In the genomic region with DNA sequence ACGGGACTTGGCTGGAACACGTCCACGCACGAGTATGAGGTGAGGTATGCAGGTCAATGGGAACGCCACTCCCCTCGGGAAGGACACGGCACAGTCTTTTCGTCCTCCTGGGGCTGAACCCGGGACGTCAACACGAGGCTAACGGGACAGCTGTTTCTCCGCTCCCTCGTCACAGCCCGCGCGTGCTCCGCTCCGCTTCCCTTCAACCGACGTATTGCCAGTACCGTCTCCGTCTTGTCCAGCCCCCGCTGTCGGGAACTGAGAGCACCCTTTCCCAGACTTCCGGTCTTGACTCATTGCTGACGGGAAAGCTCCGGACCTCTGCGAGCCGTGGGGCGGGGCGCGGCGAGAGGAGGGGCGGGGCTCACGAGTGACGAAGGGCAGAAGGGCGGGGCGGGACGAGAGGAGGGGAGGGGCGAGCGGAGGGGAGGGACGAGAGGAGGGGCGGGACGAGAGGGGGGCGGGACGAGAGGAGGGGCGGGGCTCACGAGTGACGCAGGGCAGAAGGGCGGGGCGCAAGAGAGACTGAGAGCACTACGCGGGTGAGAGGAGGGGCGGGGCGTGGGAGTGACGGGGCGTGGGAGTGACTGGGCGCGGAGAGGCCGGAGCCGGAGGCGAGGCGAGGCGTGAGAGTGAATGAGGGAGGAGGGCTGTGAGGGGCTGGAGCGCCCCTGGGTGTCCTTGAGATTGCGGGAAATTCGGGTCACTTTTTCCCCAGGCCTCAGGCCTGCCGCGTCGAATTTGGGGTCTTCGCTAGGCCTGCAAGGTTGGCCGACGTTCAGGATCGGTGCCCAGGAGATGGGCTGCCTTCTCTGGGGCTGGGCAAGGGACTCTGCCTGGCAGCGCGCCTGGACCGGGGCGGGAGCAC, we compare ENCODE assay signal across 1 cellular context.
TF ChIP-seq lines count a peak whose summit lies in the region.

No MANE protein-coding gene starts in this region.

TF ChIP-seq in K562, 482 proteins besides CTCF, POLR2A, EP300 and RAD21 (continued from another document and continues in another):
- TF ChIP-seq, protein P1, sequence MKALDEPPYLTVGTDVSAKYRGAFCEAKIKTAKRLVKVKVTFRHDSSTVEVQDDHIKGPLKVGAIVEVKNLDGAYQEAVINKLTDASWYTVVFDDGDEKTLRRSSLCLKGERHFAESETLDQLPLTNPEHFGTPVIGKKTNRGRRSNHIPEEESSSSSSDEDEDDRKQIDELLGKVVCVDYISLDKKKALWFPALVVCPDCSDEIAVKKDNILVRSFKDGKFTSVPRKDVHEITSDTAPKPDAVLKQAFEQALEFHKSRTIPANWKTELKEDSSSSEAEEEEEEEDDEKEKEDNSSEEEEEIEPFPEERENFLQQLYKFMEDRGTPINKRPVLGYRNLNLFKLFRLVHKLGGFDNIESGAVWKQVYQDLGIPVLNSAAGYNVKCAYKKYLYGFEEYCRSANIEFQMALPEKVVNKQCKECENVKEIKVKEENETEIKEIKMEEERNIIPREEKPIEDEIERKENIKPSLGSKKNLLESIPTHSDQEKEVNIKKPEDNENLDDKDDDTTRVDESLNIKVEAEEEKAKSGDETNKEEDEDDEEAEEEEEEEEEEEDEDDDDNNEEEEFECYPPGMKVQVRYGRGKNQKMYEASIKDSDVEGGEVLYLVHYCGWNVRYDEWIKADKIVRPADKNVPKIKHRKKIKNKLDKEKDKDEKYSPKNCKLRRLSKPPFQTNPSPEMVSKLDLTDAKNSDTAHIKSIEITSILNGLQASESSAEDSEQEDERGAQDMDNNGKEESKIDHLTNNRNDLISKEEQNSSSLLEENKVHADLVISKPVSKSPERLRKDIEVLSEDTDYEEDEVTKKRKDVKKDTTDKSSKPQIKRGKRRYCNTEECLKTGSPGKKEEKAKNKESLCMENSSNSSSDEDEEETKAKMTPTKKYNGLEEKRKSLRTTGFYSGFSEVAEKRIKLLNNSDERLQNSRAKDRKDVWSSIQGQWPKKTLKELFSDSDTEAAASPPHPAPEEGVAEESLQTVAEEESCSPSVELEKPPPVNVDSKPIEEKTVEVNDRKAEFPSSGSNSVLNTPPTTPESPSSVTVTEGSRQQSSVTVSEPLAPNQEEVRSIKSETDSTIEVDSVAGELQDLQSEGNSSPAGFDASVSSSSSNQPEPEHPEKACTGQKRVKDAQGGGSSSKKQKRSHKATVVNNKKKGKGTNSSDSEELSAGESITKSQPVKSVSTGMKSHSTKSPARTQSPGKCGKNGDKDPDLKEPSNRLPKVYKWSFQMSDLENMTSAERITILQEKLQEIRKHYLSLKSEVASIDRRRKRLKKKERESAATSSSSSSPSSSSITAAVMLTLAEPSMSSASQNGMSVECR (CRISPR knock-in tag; IDR thresholded peaks at IDR 0.05): peak; percentile 69; the same call in 1 of the 2 replicates
- peak; percentile 18; the same call in 1 of the 2 replicates for TF ChIP-seq ZNF24 (IDR thresholded peaks at IDR 0.05)
- TF ChIP-seq KLF13 (tag; IDR thresholded peaks at IDR 0.05; ENCODE audit: borderline replicate concordance, low read depth): no peak
- TF ChIP-seq NR2C2 (CRISPR knock-in tag; IDR thresholded peaks at IDR 0.05): no peak
- peak; percentile 68 for TF ChIP-seq NR2C2 (tag; IDR thresholded peaks at IDR 0.05)
- no peak for TF ChIP-seq HDGF (IDR thresholded peaks at IDR 0.05)
- no peak for TF ChIP-seq ZNF551 (CRISPR knock-in tag; IDR thresholded peaks at IDR 0.05)
- no peak for TF ChIP-seq HDAC6 (IDR thresholded peaks at IDR 0.05; ENCODE audit: low read depth, low read length)
- TF ChIP-seq ZBTB1 (CRISPR knock-in tag; IDR thresholded peaks at IDR 0.05; ENCODE audit: borderline replicate concordance, low read depth): no peak
- TF ChIP-seq SIN3B (IDR thresholded peaks at IDR 0.05; ENCODE audit: low read depth): 0 out of 2 replicates have a peak, but pooled peaks have one; percentile 23
- TF ChIP-seq SREBF2 (CRISPR knock-in tag; IDR thresholded peaks at IDR 0.05): no peak
- TF ChIP-seq, protein P2, sequence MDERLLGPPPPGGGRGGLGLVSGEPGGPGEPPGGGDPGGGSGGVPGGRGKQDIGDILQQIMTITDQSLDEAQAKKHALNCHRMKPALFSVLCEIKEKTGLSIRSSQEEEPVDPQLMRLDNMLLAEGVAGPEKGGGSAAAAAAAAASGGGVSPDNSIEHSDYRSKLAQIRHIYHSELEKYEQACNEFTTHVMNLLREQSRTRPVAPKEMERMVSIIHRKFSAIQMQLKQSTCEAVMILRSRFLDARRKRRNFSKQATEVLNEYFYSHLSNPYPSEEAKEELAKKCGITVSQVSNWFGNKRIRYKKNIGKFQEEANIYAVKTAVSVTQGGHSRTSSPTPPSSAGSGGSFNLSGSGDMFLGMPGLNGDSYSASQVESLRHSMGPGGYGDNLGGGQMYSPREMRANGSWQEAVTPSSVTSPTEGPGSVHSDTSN (CRISPR knock-in tag; IDR thresholded peaks at IDR 0.05; ENCODE audit: low read depth): peak; percentile 52
- TF ChIP-seq, protein P2 (tag; conservative IDR thresholded peaks at IDR 0.05; ENCODE audit: low read depth): 0 out of 2 replicates have a peak, but pooled peaks have one; percentile 10
- peak; percentile 89 for TF ChIP-seq TAF1 (IDR thresholded peaks at IDR 0.05; ENCODE audit: control insufficient read depth, extremely low read depth, insufficient read depth, low read length, severe bottlenecking)
- TF ChIP-seq, protein P3, sequence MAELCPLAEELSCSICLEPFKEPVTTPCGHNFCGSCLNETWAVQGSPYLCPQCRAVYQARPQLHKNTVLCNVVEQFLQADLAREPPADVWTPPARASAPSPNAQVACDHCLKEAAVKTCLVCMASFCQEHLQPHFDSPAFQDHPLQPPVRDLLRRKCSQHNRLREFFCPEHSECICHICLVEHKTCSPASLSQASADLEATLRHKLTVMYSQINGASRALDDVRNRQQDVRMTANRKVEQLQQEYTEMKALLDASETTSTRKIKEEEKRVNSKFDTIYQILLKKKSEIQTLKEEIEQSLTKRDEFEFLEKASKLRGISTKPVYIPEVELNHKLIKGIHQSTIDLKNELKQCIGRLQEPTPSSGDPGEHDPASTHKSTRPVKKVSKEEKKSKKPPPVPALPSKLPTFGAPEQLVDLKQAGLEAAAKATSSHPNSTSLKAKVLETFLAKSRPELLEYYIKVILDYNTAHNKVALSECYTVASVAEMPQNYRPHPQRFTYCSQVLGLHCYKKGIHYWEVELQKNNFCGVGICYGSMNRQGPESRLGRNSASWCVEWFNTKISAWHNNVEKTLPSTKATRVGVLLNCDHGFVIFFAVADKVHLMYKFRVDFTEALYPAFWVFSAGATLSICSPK (IDR thresholded peaks at IDR 0.05; ENCODE audit: borderline replicate concordance): no peak
- TF ChIP-seq, protein P4, sequence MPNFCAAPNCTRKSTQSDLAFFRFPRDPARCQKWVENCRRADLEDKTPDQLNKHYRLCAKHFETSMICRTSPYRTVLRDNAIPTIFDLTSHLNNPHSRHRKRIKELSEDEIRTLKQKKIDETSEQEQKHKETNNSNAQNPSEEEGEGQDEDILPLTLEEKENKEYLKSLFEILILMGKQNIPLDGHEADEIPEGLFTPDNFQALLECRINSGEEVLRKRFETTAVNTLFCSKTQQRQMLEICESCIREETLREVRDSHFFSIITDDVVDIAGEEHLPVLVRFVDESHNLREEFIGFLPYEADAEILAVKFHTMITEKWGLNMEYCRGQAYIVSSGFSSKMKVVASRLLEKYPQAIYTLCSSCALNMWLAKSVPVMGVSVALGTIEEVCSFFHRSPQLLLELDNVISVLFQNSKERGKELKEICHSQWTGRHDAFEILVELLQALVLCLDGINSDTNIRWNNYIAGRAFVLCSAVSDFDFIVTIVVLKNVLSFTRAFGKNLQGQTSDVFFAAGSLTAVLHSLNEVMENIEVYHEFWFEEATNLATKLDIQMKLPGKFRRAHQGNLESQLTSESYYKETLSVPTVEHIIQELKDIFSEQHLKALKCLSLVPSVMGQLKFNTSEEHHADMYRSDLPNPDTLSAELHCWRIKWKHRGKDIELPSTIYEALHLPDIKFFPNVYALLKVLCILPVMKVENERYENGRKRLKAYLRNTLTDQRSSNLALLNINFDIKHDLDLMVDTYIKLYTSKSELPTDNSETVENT (CRISPR knock-in tag; IDR thresholded peaks at IDR 0.05): peak; percentile 92
- no peak for TF ChIP-seq ZNF584 (CRISPR knock-in tag; IDR thresholded peaks at IDR 0.05; ENCODE audit: low read depth)
- TF ChIP-seq FOXK1 (CRISPR knock-in tag; IDR thresholded peaks at IDR 0.05; ENCODE audit: borderline replicate concordance): peak; percentile 80
- TF ChIP-seq PHF8 (IDR thresholded peaks at IDR 0.05; ENCODE audit: borderline replicate concordance, low read length): peak; percentile 99
- TF ChIP-seq, protein P5, sequence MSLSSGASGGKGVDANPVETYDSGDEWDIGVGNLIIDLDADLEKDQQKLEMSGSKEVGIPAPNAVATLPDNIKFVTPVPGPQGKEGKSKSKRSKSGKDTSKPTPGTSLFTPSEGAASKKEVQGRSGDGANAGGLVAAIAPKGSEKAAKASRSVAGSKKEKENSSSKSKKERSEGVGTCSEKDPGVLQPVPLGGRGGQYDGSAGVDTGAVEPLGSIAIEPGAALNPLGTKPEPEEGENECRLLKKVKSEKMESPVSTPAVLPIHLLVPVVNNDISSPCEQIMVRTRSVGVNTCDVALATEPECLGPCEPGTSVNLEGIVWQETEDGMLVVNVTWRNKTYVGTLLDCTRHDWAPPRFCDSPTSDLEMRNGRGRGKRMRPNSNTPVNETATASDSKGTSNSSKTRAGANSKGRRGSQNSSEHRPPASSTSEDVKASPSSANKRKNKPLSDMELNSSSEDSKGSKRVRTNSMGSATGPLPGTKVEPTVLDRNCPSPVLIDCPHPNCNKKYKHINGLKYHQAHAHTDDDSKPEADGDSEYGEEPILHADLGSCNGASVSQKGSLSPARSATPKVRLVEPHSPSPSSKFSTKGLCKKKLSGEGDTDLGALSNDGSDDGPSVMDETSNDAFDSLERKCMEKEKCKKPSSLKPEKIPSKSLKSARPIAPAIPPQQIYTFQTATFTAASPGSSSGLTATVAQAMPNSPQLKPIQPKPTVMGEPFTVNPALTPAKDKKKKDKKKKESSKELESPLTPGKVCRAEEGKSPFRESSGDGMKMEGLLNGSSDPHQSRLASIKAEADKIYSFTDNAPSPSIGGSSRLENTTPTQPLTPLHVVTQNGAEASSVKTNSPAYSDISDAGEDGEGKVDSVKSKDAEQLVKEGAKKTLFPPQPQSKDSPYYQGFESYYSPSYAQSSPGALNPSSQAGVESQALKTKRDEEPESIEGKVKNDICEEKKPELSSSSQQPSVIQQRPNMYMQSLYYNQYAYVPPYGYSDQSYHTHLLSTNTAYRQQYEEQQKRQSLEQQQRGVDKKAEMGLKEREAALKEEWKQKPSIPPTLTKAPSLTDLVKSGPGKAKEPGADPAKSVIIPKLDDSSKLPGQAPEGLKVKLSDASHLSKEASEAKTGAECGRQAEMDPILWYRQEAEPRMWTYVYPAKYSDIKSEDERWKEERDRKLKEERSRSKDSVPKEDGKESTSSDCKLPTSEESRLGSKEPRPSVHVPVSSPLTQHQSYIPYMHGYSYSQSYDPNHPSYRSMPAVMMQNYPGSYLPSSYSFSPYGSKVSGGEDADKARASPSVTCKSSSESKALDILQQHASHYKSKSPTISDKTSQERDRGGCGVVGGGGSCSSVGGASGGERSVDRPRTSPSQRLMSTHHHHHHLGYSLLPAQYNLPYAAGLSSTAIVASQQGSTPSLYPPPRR (CRISPR knock-in tag; IDR thresholded peaks at IDR 0.05; ENCODE audit: borderline replicate concordance): no peak; the same call in 1 of the 2 replicates
- no peak for TF ChIP-seq SP2 (IDR thresholded peaks at IDR 0.05; ENCODE audit: extremely low read depth, low read depth, low read length, poor library complexity, severe bottlenecking)
- TF ChIP-seq, protein P6, sequence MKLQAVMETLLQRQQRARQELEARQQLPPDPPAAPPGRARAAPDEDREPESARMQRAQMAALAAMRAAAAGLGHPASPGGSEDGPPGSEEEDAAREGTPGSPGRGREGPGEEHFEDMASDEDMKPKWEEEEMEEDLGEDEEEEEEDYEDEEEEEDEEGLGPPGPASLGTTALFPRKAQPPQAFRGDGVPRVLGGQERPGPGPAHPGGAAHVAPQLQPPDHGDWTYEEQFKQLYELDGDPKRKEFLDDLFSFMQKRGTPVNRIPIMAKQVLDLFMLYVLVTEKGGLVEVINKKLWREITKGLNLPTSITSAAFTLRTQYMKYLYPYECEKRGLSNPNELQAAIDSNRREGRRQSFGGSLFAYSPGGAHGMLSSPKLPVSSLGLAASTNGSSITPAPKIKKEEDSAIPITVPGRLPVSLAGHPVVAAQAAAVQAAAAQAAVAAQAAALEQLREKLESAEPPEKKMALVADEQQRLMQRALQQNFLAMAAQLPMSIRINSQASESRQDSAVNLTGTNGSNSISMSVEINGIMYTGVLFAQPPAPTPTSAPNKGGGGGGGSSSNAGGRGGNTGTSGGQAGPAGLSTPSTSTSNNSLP (IDR thresholded peaks at IDR 0.05; ENCODE audit: borderline replicate concordance, low read depth, low read length): no peak
- peak; percentile 85 for TF ChIP-seq MYC (IDR thresholded peaks at IDR 0.05; ENCODE audit: low read depth, low read length)
- TF ChIP-seq MYC (CRISPR knock-in tag; IDR thresholded peaks at IDR 0.05; ENCODE audit: borderline replicate concordance, low read depth): peak; percentile 77; the same call in 1 of the 2 replicates
- TF ChIP-seq, protein P7, sequence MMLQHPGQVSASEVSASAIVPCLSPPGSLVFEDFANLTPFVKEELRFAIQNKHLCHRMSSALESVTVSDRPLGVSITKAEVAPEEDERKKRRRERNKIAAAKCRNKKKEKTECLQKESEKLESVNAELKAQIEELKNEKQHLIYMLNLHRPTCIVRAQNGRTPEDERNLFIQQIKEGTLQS (IDR thresholded peaks at IDR 0.05): peak; percentile 71
- TF ChIP-seq, protein P7 (CRISPR knock-in tag; conservative IDR thresholded peaks at IDR 0.05): no peak
- TF ChIP-seq NR1H2 (CRISPR knock-in tag; IDR thresholded peaks at IDR 0.05): no peak
- TF ChIP-seq BHLHE40 (IDR thresholded peaks at IDR 0.05; ENCODE audit: low read length): peak; percentile 76
- TF ChIP-seq ELF1 (tag; IDR thresholded peaks at IDR 0.05): peak; percentile 90
